Comparison of ENCODE assay signal across 8 cellular contexts in genomic region chr18:48410095-48410920, GRCh38. TPM values are rescaled to one million over a fixed set of nuclear protein-coding genes. Genes with fewer than 3 reads are reported as not detected.
DNase-seq lines count a peak whose midpoint lies in the region; ATAC-seq and TF ChIP-seq lines count a peak whose summit lies in the region.

No MANE protein-coding gene starts in this region.

- TF ChIP-seq CTCF in chondrocyte (IDR thresholded peaks at IDR 0.05), result peak; percentile 36

- H3K27me3 Mint-ChIP-seq in chondrocyte (ENCODE audit: low read depth), result peaks cover 53% of the 10 kb centered on the region

- no peak overlapping the region for H3K27ac Mint-ChIP-seq in chondrocyte (ENCODE audit: unreplicated experiment)

- peak; percentile 83 for DNase-seq in 8988T
- DNase-seq in NCI-H2171 (lab: John Stamatoyannopoulos, UW), result peak; percentile 77
- DNase-seq in activated CD4-positive, alpha-beta T cell treated with anti-CD3 and anti-CD28 coated beads for 1 hour, result peak; percentile 43
- DNase-seq in chondrocyte (ENCODE audit: low spot score), result peak; percentile 96
- DNase-seq in kidney glomerular epithelial cell (lab: John Stamatoyannopoulos, UW), result peak; percentile 92
- DNase-seq in stimulated activated CD4-positive, alpha-beta T cell treated with anti-CD3 and anti-CD28 coated beads, Interleukin-12 subunit alpha, Interleukin-12 subunit beta, amount 100 ng/mL, for 4 hours, result peak; percentile 75

- ATAC-seq in GM18861 (IDR thresholded peaks at IDR 0.05; ENCODE audit: unreplicated experiment) (peak; percentile 91), HG03066 (IDR thresholded peaks at IDR 0.05; ENCODE audit: low read depth, unreplicated experiment) (peak; percentile 91)

- H3K4me3 Mint-ChIP-seq in chondrocyte (ENCODE audit: unreplicated experiment), result peak overlapping the region; percentile 72

- no peaks in the 10 kb centered on the region for H3K36me3 Mint-ChIP-seq in chondrocyte (ENCODE audit: low read depth)

- no peaks in the 10 kb centered on the region for H3K9me3 Mint-ChIP-seq in chondrocyte (ENCODE audit: low read depth)

- peaks cover 30% of the 10 kb centered on the region for H3K4me1 Mint-ChIP-seq in chondrocyte (ENCODE audit: low read depth)

RNA-seq across cellular contexts. Expression of gene ZBTB7C, which starts 1.1 kb away (rescaled TPM):
- 1.00 to 4.4 TPM (median 1.4 TPM) in 3 replicates for total RNA-seq in chondrocyte

Comparison
In these comparisons a context has a peak if more than half of its experiments do, and no peak if none do; other contexts are left out.
1. Peak in every context shown above with its lines: DNase-seq and ATAC-seq.
2. DNase-seq: peak in every context shown above with its lines; median percentile 96 in chondrocyte; 92 in kidney glomerular epithelial cell; 83 in 8988T; 77 in NCI-H2171; 75 in stimulated activated CD4-positive, alpha-beta T cell treated with anti-CD3 and anti-CD28 coated beads, Interleukin-12 subunit alpha, Interleukin-12 subunit beta, amount 100 ng/mL, for 4 hours; 43 in activated CD4-positive, alpha-beta T cell treated with anti-CD3 and anti-CD28 coated beads for 1 hour.